In genomic region chr5:159441441-159441840, GRCh38 we compare ENCODE assay signal across 13 cellular contexts.
DNase-seq lines count a peak whose midpoint lies in the region; ATAC-seq and TF ChIP-seq lines count a peak whose summit lies in the region.
"Had no signal": no experiment of that assay in that cellular context is flagged by ENCODE, and none has a peak within 500 bp of the region (broad histone marks: within the 10 kb centered on the region; RNA-seq: fewer than 3 reads in every experiment).

No MANE protein-coding gene starts in this region.

- no peak overlapping the region for H3K4me3 ChIP-seq in epithelial cell of proximal tubule (ENCODE audit: low read depth, low read length)
- H3K4me3 ChIP-seq: gastrocnemius medialis had no signal

- peaks cover 28% of the 10 kb centered on the region for H3K27me3 Mint-ChIP-seq in progenitor cell of endocrine pancreas
- H3K27me3 Mint-ChIP-seq in activated CD8-positive, alpha-beta memory T cell treated with anti-CD3 and anti-CD28 coated beads, Interleukin-2, amount 10 ng/mL, durations not matched to agents 7 days and 5 days = peaks cover 59% of the 10 kb centered on the region
- H3K27me3 Mint-ChIP-seq: activated naive CD4-positive, alpha-beta T cell treated with anti-CD3 and anti-CD28 coated beads, Interleukin-2, amount 50 U/mL, for 24 hours; stimulated activated naive CD8-positive, alpha-beta T cell treated with anti-CD3 and anti-CD28 coated beads, Interleukin-15, Interleukin-2, amounts not matched to agents 100 ng/mL and 50 ng/mL, for 24 hours had no signal

- DNase-seq in NCI-H1417 (lab: John Stamatoyannopoulos, UW) = peak in 2 of 3 experiments; percentile 14 to 16
- DNase-seq in NCI-H1417 treated with DMSO at 0.1 percent for 48 hours (lab: John Stamatoyannopoulos, UW) = no peak
- peak; percentile 23 for DNase-seq in MV-4-11 (lab: John Stamatoyannopoulos, UW)
- DNase-seq in epithelial cell of proximal tubule (ENCODE audit: low read depth) = no peak
- no peak for DNase-seq in progenitor cell of endocrine pancreas (ENCODE audit: low spot score, unreplicated experiment)
- no peak for DNase-seq in activated CD4-positive, alpha-beta T cell treated with anti-CD3 and anti-CD28 coated beads for 1 hour
- DNase-seq in NCI-H345 (lab: John Stamatoyannopoulos, UW) = no peak
- no peak for DNase-seq in activated CD8-positive, alpha-beta memory T cell treated with anti-CD3 and anti-CD28 coated beads, Interleukin-2, amount 10 ng/mL, durations not matched to agents 7 days and 5 days
- DNase-seq: gastrocnemius medialis, KBM-7 had no signal

- TF ChIP-seq CTCF in epithelial cell of proximal tubule (conservative IDR thresholded peaks at IDR 0.05; ENCODE audit: low read depth, low read length) (peak; percentile 49), progenitor cell of endocrine pancreas (IDR thresholded peaks at IDR 0.05; ENCODE audit: unreplicated experiment) (peak; percentile 49)

- peaks cover 1% of the 10 kb centered on the region for H3K4me1 Mint-ChIP-seq in progenitor cell of endocrine pancreas (ENCODE audit: low read depth)
- H3K4me1 Mint-ChIP-seq in activated CD8-positive, alpha-beta memory T cell treated with anti-CD3 and anti-CD28 coated beads, Interleukin-2, amount 10 ng/mL, durations not matched to agents 7 days and 5 days = no peaks in the 10 kb centered on the region
- H3K4me1 Mint-ChIP-seq: activated naive CD4-positive, alpha-beta T cell treated with anti-CD3 and anti-CD28 coated beads, Interleukin-2, amount 50 U/mL, for 24 hours; CD14-positive monocyte had no signal

- H3K9me3 Mint-ChIP-seq in progenitor cell of endocrine pancreas (ENCODE audit: low read depth) = no peaks in the 10 kb centered on the region
- no peaks in the 10 kb centered on the region for H3K9me3 Mint-ChIP-seq in activated CD8-positive, alpha-beta memory T cell treated with anti-CD3 and anti-CD28 coated beads, Interleukin-2, amount 10 ng/mL, durations not matched to agents 7 days and 5 days (ENCODE audit: low read depth)
- H3K9me3 Mint-ChIP-seq: activated naive CD4-positive, alpha-beta T cell treated with anti-CD3 and anti-CD28 coated beads, Interleukin-2, amount 50 U/mL, for 24 hours; stimulated activated naive CD8-positive, alpha-beta T cell treated with anti-CD3 and anti-CD28 coated beads, Interleukin-15, Interleukin-2, amounts not matched to agents 100 ng/mL and 50 ng/mL, for 24 hours had no signal

- H3K4me3 Mint-ChIP-seq in progenitor cell of endocrine pancreas (ENCODE audit: low read depth) = no peak overlapping the region
- no peak overlapping the region for H3K4me3 Mint-ChIP-seq in activated CD8-positive, alpha-beta memory T cell treated with anti-CD3 and anti-CD28 coated beads, Interleukin-2, amount 10 ng/mL, durations not matched to agents 7 days and 5 days
- H3K4me3 Mint-ChIP-seq: activated naive CD4-positive, alpha-beta T cell treated with anti-CD3 and anti-CD28 coated beads, Interleukin-2, amount 50 U/mL, for 24 hours; CD14-positive monocyte; stimulated activated naive CD8-positive, alpha-beta T cell treated with anti-CD3 and anti-CD28 coated beads, Interleukin-15, Interleukin-2, amounts not matched to agents 100 ng/mL and 50 ng/mL, for 24 hours had no signal

- CTCF ChIA-PET in activated CD8-positive, alpha-beta memory T cell treated with anti-CD3 and anti-CD28 coated beads, Interleukin-2, amount 10 ng/mL, durations not matched to agents 7 days and 5 days (lab: Charles Lee) = interaction anchor here (1.4 kb wide), 1 partner anchor 10 kb away, joined by 3 read pairs; no protein-coding TSS in a partner anchor

- ATAC-seq in activated CD8-positive, alpha-beta memory T cell treated with anti-CD3 and anti-CD28 coated beads, Interleukin-2, amount 10 ng/mL, durations not matched to agents 7 days and 5 days = no peak

- H3K27ac Mint-ChIP-seq in progenitor cell of endocrine pancreas = no peak overlapping the region
- no peak overlapping the region for H3K27ac Mint-ChIP-seq in activated CD8-positive, alpha-beta memory T cell treated with anti-CD3 and anti-CD28 coated beads, Interleukin-2, amount 10 ng/mL, durations not matched to agents 7 days and 5 days
- H3K27ac Mint-ChIP-seq: activated naive CD4-positive, alpha-beta T cell treated with anti-CD3 and anti-CD28 coated beads, Interleukin-2, amount 50 U/mL, for 24 hours; CD14-positive monocyte; stimulated activated naive CD8-positive, alpha-beta T cell treated with anti-CD3 and anti-CD28 coated beads, Interleukin-15, Interleukin-2, amounts not matched to agents 100 ng/mL and 50 ng/mL, for 24 hours had no signal

- no peaks in the 10 kb centered on the region for H3K36me3 Mint-ChIP-seq in progenitor cell of endocrine pancreas (ENCODE audit: insufficient read depth)
- H3K36me3 Mint-ChIP-seq in activated CD8-positive, alpha-beta memory T cell treated with anti-CD3 and anti-CD28 coated beads, Interleukin-2, amount 10 ng/mL, durations not matched to agents 7 days and 5 days = no peaks in the 10 kb centered on the region
- H3K36me3 Mint-ChIP-seq: activated naive CD4-positive, alpha-beta T cell treated with anti-CD3 and anti-CD28 coated beads, Interleukin-2, amount 50 U/mL, for 24 hours; CD14-positive monocyte had no signal

Comparison
In these comparisons a context has a peak if more than half of its experiments do, and no peak if none do; other contexts are left out.
1. DNase-seq: peak in NCI-H1417 (2 of 3) and MV-4-11 (single experiment); none in NCI-H1417 treated with DMSO at 0.1 percent for 48 hours (single experiment), epithelial cell of proximal tubule (single experiment), progenitor cell of endocrine pancreas (single experiment), activated CD4-positive, alpha-beta T cell treated with anti-CD3 and anti-CD28 coated beads for 1 hour (single experiment), NCI-H345 (single experiment) and activated CD8-positive, alpha-beta memory T cell treated with anti-CD3 and anti-CD28 coated beads, Interleukin-2, amount 10 ng/mL, durations not matched to agents 7 days and 5 days (single experiment).